Comparison of ENCODE assay signal across 8 cellular contexts in the genomic region with DNA sequence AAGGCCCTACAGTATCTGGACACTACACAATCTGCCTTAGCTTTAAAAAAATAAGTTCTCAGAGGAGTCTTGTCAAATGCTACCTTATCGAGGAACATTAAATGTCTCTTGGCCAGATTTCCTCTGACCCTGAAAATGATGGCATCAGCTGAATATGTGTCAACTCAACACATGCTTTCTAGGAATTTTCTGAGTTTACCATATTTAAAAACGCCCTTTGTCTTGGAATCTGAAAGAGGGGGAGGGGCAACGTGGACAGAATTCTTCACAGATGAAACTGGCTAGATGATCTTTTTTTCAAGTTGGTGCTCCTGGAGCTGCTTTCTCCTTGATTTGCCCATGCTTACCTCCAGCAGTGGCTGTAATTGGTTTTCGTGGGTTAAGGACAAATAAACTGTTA. TPM values are rescaled to one million over a fixed set of nuclear protein-coding genes. Genes with fewer than 3 reads are reported as not detected.
DNase-seq lines count a peak whose midpoint lies in the region; ATAC-seq and TF ChIP-seq lines count a peak whose summit lies in the region.

No MANE protein-coding gene starts in this region.

- H3K79me1 ChIP-seq in mesendoderm (ENCODE audit: low read length) = no peaks in the 10 kb centered on the region

- POLR2A ChIA-PET in A673 (lab: Charles Lee; ENCODE audit: low non-redundant PET) = no interaction called here

- H2BK120ac ChIP-seq in mesendoderm (ENCODE audit: low read depth, low read length) = no peak overlapping the region

- no peaks in the 10 kb centered on the region for H4K20me1 ChIP-seq in mammary epithelial cell (ENCODE audit: insufficient read depth, low read length)

- no peak for ATAC-seq in HG03280 (IDR thresholded peaks at IDR 0.05; ENCODE audit: unreplicated experiment)

- no peak for TF ChIP-seq CTCF in A673 (conservative IDR thresholded peaks at IDR 0.05; ENCODE audit: low read depth, low read length)
- no peak for TF ChIP-seq CTCF in HFF-Myc (IDR thresholded peaks at IDR 0.05; ENCODE audit: low read depth, low read length, missing control alignments)
- no peak for TF ChIP-seq CTCF in mammary epithelial cell (conservative IDR thresholded peaks at IDR 0.05 in 1 of 2, IDR thresholded peaks at IDR 0.05 in 1 of 2; ENCODE audit: extremely low read depth in 1 of 2, insufficient read depth in 1 of 2, low read depth in 1 of 2, low read length in 2 of 2)
- no peak for TF ChIP-seq CTCF in testis (IDR thresholded peaks at IDR 0.05)

- H3K4me1 ChIP-seq in A673 (ENCODE audit: insufficient read depth, low read length, poor library complexity, severe bottlenecking) = peaks cover 26% of the 10 kb centered on the region
- peaks cover 14% of the 10 kb centered on the region for H3K4me1 ChIP-seq in mammary epithelial cell (ENCODE audit: insufficient read depth, low read length)
- H3K4me1 ChIP-seq in mesendoderm (ENCODE audit: control insufficient read depth, low read depth, low read length) = no peaks in the 10 kb centered on the region
- peaks cover 10% of the 10 kb centered on the region for H3K4me1 ChIP-seq in testis

- H4K5ac ChIP-seq in mesendoderm (ENCODE audit: low read length) = no peak overlapping the region

- H3K4me2 ChIP-seq in mammary epithelial cell (ENCODE audit: insufficient read depth, low read depth, low read length) (peak overlapping the region; percentile 93), mesendoderm (ENCODE audit: low read length) (peak overlapping the region; percentile 12)

- TF ChIP-seq POLR2A in testis (IDR thresholded peaks at IDR 0.05) = no peak

- H3K27me3 ChIP-seq in A673 (replicated peaks; ENCODE audit: insufficient read depth, low read depth, low read length, poor library complexity) = no peaks in the 10 kb centered on the region
- no peaks in the 10 kb centered on the region for H3K27me3 ChIP-seq in mammary epithelial cell (ENCODE audit: insufficient read depth, low read length)
- no peaks in the 10 kb centered on the region for H3K27me3 ChIP-seq in mesendoderm (ENCODE audit: insufficient read depth, low read length, poor library complexity)
- no peaks in the 10 kb centered on the region for H3K27me3 ChIP-seq in testis

- H3K18ac ChIP-seq in mesendoderm (ENCODE audit: low read length) = no peak overlapping the region

- in situ Hi-C loops in mammary epithelial cell (cut with MboI; ENCODE audit: low sequenced_read_pairs in 2 of 2) = loop anchor here in 1 of 2 donors (25.0 kb wide), 1 partner anchor 936 kb away; no protein-coding TSS in a partner anchor

- H2BK15ac ChIP-seq in mesendoderm (replicated peaks; ENCODE audit: low read depth) = no peak overlapping the region

- H3K27ac ChIP-seq in A673 (ENCODE audit: low read depth, low read length, poor library complexity, severe bottlenecking) = no peak overlapping the region
- H3K27ac ChIP-seq in mammary epithelial cell (ENCODE audit: insufficient read depth, low read depth, low read length) = no peak overlapping the region
- H3K27ac ChIP-seq in mesendoderm (ENCODE audit: low read depth, low read length) = no peak overlapping the region
- no peak overlapping the region for H3K27ac ChIP-seq in testis

- peak overlapping the region; percentile 11 for H3K56ac ChIP-seq in mesendoderm (ENCODE audit: low read length)

- peaks cover 55% of the 10 kb centered on the region for H3K79me2 ChIP-seq in mammary epithelial cell (ENCODE audit: insufficient read depth, low read length)
- peaks cover 46% of the 10 kb centered on the region for H3K79me2 ChIP-seq in mesendoderm (ENCODE audit: control insufficient read depth, insufficient read depth, low read length)

- H3K23ac ChIP-seq in mesendoderm (ENCODE audit: low read length) = no peak overlapping the region

- H2AFZ ChIP-seq in mammary epithelial cell (ENCODE audit: low read depth, low read length) = no peak overlapping the region

- H3K4ac ChIP-seq in mesendoderm (ENCODE audit: low read depth, low read length) = no peak overlapping the region

- H3K9ac ChIP-seq in mammary epithelial cell (ENCODE audit: insufficient read depth, low read length) (no peak overlapping the region), mesendoderm (ENCODE audit: low read length) (peak overlapping the region; percentile 46)

- peaks cover 28% of the 10 kb centered on the region for H3K36me3 ChIP-seq in A673 (ENCODE audit: insufficient read depth, low read length, poor library complexity, severe bottlenecking)
- no peaks in the 10 kb centered on the region for H3K36me3 ChIP-seq in mammary epithelial cell (ENCODE audit: insufficient read depth, low read length)
- no peaks in the 10 kb centered on the region for H3K36me3 ChIP-seq in mesendoderm (ENCODE audit: control insufficient read depth, insufficient read depth, low read length)
- H3K36me3 ChIP-seq in testis (ENCODE audit: low read depth, missing control alignments) = no peaks in the 10 kb centered on the region

- H4K8ac ChIP-seq in mesendoderm (ENCODE audit: low read depth, low read length) = no peak overlapping the region

- dilution Hi-C loops in mammary epithelial cell (cut with HindIII; ENCODE audit: low sequenced_read_pairs) = no loop called here

- H3K9me3 ChIP-seq in A673 (ENCODE audit: low read depth, low read length, poor library complexity, severe bottlenecking) = no peaks in the 10 kb centered on the region
- no peaks in the 10 kb centered on the region for H3K9me3 ChIP-seq in mammary epithelial cell (replicated peaks; ENCODE audit: insufficient read depth, low read length)
- no peaks in the 10 kb centered on the region for H3K9me3 ChIP-seq in testis

- CTCF ChIA-PET in A673 (lab: Charles Lee) = no interaction called here
- CTCF ChIA-PET in mammary epithelial cell (lab: Charles Lee; ENCODE audit: low non-redundant PET) = no interaction called here

- no peak overlapping the region for H2AK5ac ChIP-seq in mesendoderm (ENCODE audit: low read length)

- WGBS in mammary epithelial cell (ENCODE audit: low coverage, missing lambda C conversion rate) = 24% methylated on average over 4 of the region's 4 CpGs
- WGBS in mesendoderm (ENCODE audit: extremely low coverage, insufficient coverage, low lambda C conversion rate) = no CpG with 5 or more reads among the region's 4 CpGs
- 32 to 51% methylated on average over 4 of the region's 4 CpGs for WGBS in testis, 2 donors

- H3K4me3 ChIP-seq in A673 (ENCODE audit: low read depth, low read length, poor library complexity, severe bottlenecking) (peak overlapping the region; percentile 86), HFF-Myc (replicated peaks; ENCODE audit: low read depth, low read length) (peak overlapping the region; percentile 91), mammary epithelial cell (replicated peaks in 1 of 3; ENCODE audit: insufficient read depth in 1 of 3, low read depth in 2 of 3, low read length in 3 of 3) (peak overlapping the region; percentile 64 to 98 (median 97)), mesendoderm (ENCODE audit: low read length) (no peak overlapping the region), testis (no peak overlapping the region)

- DNase-seq in A673 (ENCODE audit: low spot score) = no peak
- DNase-seq in HFF-Myc (ENCODE audit: extremely low read depth, low read depth) = no peak
- peak; percentile 26 for DNase-seq in mammary epithelial cell
- no peak for DNase-seq in mesendoderm
- no peak for DNase-seq in activated CD8-positive, alpha-beta memory T cell treated with anti-CD3 and anti-CD28 coated beads, Interleukin-2, amount 50 U/mL, for 48 hours
- no peak for DNase-seq in LoVo (ENCODE audit: low spot score)
- no peak for DNase-seq in testis

- H2BK5ac ChIP-seq in mesendoderm (ENCODE audit: low read length) = no peak overlapping the region

- intact Hi-C loops in A673 (cut with micrococcal nuclease; ENCODE audit: unreplicated experiment) = loop anchor here (5.0 kb wide), 1 partner anchor 144 kb away; no protein-coding TSS in a partner anchor
- intact Hi-C loops in mammary epithelial cell (cut with micrococcal nuclease) = loop anchor here (5.0 to 10.0 kb wide), 11 partner anchors 34 to 1846 kb away; no protein-coding TSS in a partner anchor
- intact Hi-C loops in testis (cut with DNase I; ENCODE audit: low total_unique reads) = loop anchor here (10.0 kb wide), 1 partner anchor 326 kb away; no protein-coding TSS in a partner anchor

- no TSS peak for BruUV-seq in A673 (replicated peaks; lab: Mats Ljungman, UMichigan)
- BruUV-seq in mammary epithelial cell (replicated peaks; lab: Mats Ljungman, UMichigan) = no TSS peak

RNA-seq across cellular contexts. Expression of gene SOX4, which starts 5.1 kb away (rescaled TPM):
- 50.7 and 59.4 TPM in 2 replicates for total RNA-seq in A673 (2021)
- total RNA-seq in mammary epithelial cell = 10 to 100 TPM; 22.3 to 64.8 TPM
- 6.2 TPM for polyA plus RNA-seq in mammary epithelial cell
- 9.2 TPM for polyA minus RNA-seq in mammary epithelial cell
- 95.1 TPM for polyA plus RNA-seq in mesendoderm (2013, experiment 1 of 2)
- 98.8 TPM for polyA plus RNA-seq in mesendoderm (2013, experiment 2 of 2)
- total RNA-seq in testis = 10 to 100 TPM; 42.9 to 43.9 TPM
- 16.1 TPM for polyA plus RNA-seq in testis (ENCODE audit: insufficient read depth, low read depth, low replicate concordance)

Comparison
In these comparisons a context has a peak if more than half of its experiments do, and no peak if none do; other contexts are left out.
1. H3K4me3 ChIP-seq: peak in A673 (single experiment), HFF-Myc (single experiment) and mammary epithelial cell (3 of 3); none in mesendoderm (single experiment) and testis (0 of 2).